ENCODE assay signal across 26 cellular contexts in genomic region chr13:109622006-109622405, GRCh38.
"Had no signal": no experiment of that assay in that cellular context is flagged by ENCODE, and none has a peak within 500 bp of the region (broad histone marks: within the 10 kb centered on the region; RNA-seq: fewer than 3 reads in every experiment).

No MANE protein-coding gene starts in this region.

- H3K9me3 ChIP-seq: esophagus squamous epithelium had no signal

- DNase-seq: activated CD4-positive, alpha-beta memory T cell treated with anti-CD3 and anti-CD28 coated beads, Interleukin-2, amount 10 ng/mL, durations not matched to agents 7 days and 5 days; activated CD4-positive, alpha-beta T cell treated with anti-CD3 and anti-CD28 coated beads for 1 hour; activated CD4-positive, alpha-beta T cell treated with anti-CD3 and anti-CD28 coated beads for 4 hours; activated CD4-positive, alpha-beta T cell treated with anti-CD3 and anti-CD28 coated beads, Interleukin-2, amount 10 ng/mL, durations not matched to agents 7 days and 5 days; activated CD4-positive, alpha-beta T cell treated with anti-CD3 and anti-CD28 coated beads, Interleukin-2, amount 50 U/mL, for 4 hours; activated CD8-positive, alpha-beta memory T cell treated with anti-CD3 and anti-CD28 coated beads, Interleukin-2, amount 50 U/mL, for 48 hours; activated effector memory CD4-positive, alpha-beta T cell treated with Interleukin-2 at 50 U/mL for 16 hours; activated gamma-delta T cell treated with Interleukin-2 at 50 U/mL for 16 hours; activated naive CD4-positive, alpha-beta T cell treated with anti-CD3 and anti-CD28 coated beads, Interleukin-2, amount 50 U/mL, for 16 hours; activated naive CD4-positive, alpha-beta T cell treated with Interleukin-2 at 50 U/mL for 16 hours; activated T-cell treated with anti-CD3 and anti-CD28 coated beads for 4 hours; activated T-cell treated with anti-CD3 and anti-CD28 coated beads, Interleukin-2, amount 50 U/mL, for 4 hours; amniotic stem cell; anterior cingulate cortex; brain microvascular endothelial cell; cortex of kidney; dermis blood vessel endothelial cell; effector CD8-positive, alpha-beta T cell; esophagus squamous epithelium; foreskin melanocyte; head of caudate nucleus; SW 1271; T-helper 1 cell; T-helper 17 cell; T1000 had no signal

- H3K27ac ChIP-seq: brain microvascular endothelial cell, epithelial cell of prostate, esophagus squamous epithelium had no signal

- H3K27me3 ChIP-seq: brain microvascular endothelial cell had no signal

- H3K4me1 ChIP-seq: esophagus squamous epithelium had no signal

- H3K36me3 ChIP-seq: brain microvascular endothelial cell, esophagus squamous epithelium had no signal

- H3K4me3 ChIP-seq: esophagus squamous epithelium had no signal
